16 cellular contexts compared by ENCODE assay signal in genomic region chrX:109264878-109265277, GRCh38.
DNase-seq lines count a peak whose midpoint lies in the region; ATAC-seq, FAIRE-seq and TF ChIP-seq lines count a peak whose summit lies in the region.
"Had no signal": no experiment of that assay in that cellular context is flagged by ENCODE, and none has a peak within 500 bp of the region (broad histone marks: within the 10 kb centered on the region; RNA-seq: fewer than 3 reads in every experiment).

No MANE protein-coding gene starts in this region.

- DNase-seq in SW480 (ENCODE audit: low spot score) (no peak), H54 (ENCODE audit: insufficient read length, low spot score) (no peak), RKO (ENCODE audit: low spot score) (no peak), activated T-cell treated with anti-CD3 and anti-CD28 coated beads for 4 hours (no peak)
- DNase-seq: activated CD4-positive, alpha-beta T cell treated with anti-CD3 and anti-CD28 coated beads, Interleukin-2, amount 50 U/mL, for 1 hour; activated naive CD8-positive, alpha-beta T cell treated with anti-CD3 and anti-CD28 coated beads for 36 hours; activated T-cell treated with anti-CD3 and anti-CD28 coated beads, Interleukin-2, amount 50 U/mL, for 1 hour; CD8-positive, alpha-beta memory T cell; EL; mesendoderm; NCI-H446; stimulated activated CD4-positive, alpha-beta T cell treated with anti-CD3 and anti-CD28 coated beads, Interleukin-15, amount 100 ng/mL, for 24 hours had no signal

- TF ChIP-seq POLR2A in H54 (IDR thresholded peaks at IDR 0.05; ENCODE audit: low read depth, low read length): no peak

- no peak for FAIRE-seq in H54 (lab: Jason Lieb, UNC)

- ATAC-seq in GM18858 (IDR thresholded peaks at IDR 0.05; ENCODE audit: unreplicated experiment): peak; percentile 50
- ATAC-seq in GM21381 (IDR thresholded peaks at IDR 0.05; ENCODE audit: unreplicated experiment): peak; percentile 66
- peak; percentile 94 for ATAC-seq in HG02798 (IDR thresholded peaks at IDR 0.05; ENCODE audit: poor library complexity, unreplicated experiment)
- ATAC-seq in HG03520 (IDR thresholded peaks at IDR 0.05; ENCODE audit: unreplicated experiment): peak; percentile 49
